In genomic region chr3:43866529-43867353, GRCh38 we compare ENCODE assay signal across 13 cellular contexts.
DNase-seq lines count a peak whose midpoint lies in the region; ATAC-seq, FAIRE-seq and TF ChIP-seq lines count a peak whose summit lies in the region.
"Had no signal": no experiment of that assay in that cellular context is flagged by ENCODE, and none has a peak within 500 bp of the region (broad histone marks: within the 10 kb centered on the region; RNA-seq: fewer than 3 reads in every experiment).

No MANE protein-coding gene starts in this region.

- POLR2A ChIA-PET in Panc1 (lab: Charles Lee) (no interaction called here), endothelial cell of umbilical vein (lab: Charles Lee) (no interaction called here)

- no peaks in the 10 kb centered on the region for H3K79me2 ChIP-seq in endothelial cell of umbilical vein (ENCODE audit: control insufficient read depth, insufficient read depth, low read length)
- no peaks in the 10 kb centered on the region for H3K79me2 ChIP-seq in neural progenitor cell (ENCODE audit: low read depth)

- H3K4me2 ChIP-seq in endothelial cell of umbilical vein (ENCODE audit: insufficient read depth, low read length) (no peak overlapping the region), neural progenitor cell (no peak overlapping the region)

- H3K9me3 ChIP-seq in Panc1 (ENCODE audit: control insufficient read depth, insufficient read depth, low read depth, low read length) (no peaks in the 10 kb centered on the region), endothelial cell of umbilical vein (replicated peaks; ENCODE audit: control insufficient read depth, insufficient read depth, low read length) (no peaks in the 10 kb centered on the region), neural progenitor cell (ENCODE audit: low read depth) (no peaks in the 10 kb centered on the region)
- H3K9me3 ChIP-seq: ascending aorta had no signal

- no peaks in the 10 kb centered on the region for H3K9me1 ChIP-seq in endothelial cell of umbilical vein (replicated peaks; ENCODE audit: control insufficient read depth, extremely low read depth, insufficient read depth, low read length)

- FAIRE-seq in endothelial cell of umbilical vein (lab: Jason Lieb, UNC), result no peak

- CTCF ChIA-PET in Panc1 (lab: Charles Lee), result interaction anchor here (0.6 kb wide), 1 partner anchor 213 kb away, joined by 3 read pairs; no protein-coding TSS in a partner anchor
- CTCF ChIA-PET in endothelial cell of umbilical vein (lab: Charles Lee), result interaction anchor here (2.4 to 11.9 kb wide), 2 partner anchors 10 to 247 kb away, joined by 7 to 140 read pairs; no protein-coding TSS in a partner anchor
- CTCF ChIA-PET in activated naive CD4-positive, alpha-beta T cell treated with anti-CD3 and anti-CD28 coated beads, Interleukin-2, amount 10 ng/mL, durations not matched to agents 7 days and 5 days (lab: Charles Lee), result no interaction called here

- H3K4me3 ChIP-seq in Panc1 (ENCODE audit: low read depth in 2 of 2, low read length in 2 of 2) (no peak overlapping the region), endothelial cell of umbilical vein (replicated peaks in 1 of 3; ENCODE audit: insufficient read depth in 1 of 3, low read depth in 1 of 3, low read length in 3 of 3) (no peak overlapping the region), neural progenitor cell (no peak overlapping the region)
- H3K4me3 ChIP-seq: ascending aorta had no signal

- TF ChIP-seq CTCF in Panc1 (IDR thresholded peaks at IDR 0.05), result no peak
- no peak for TF ChIP-seq CTCF in endothelial cell of umbilical vein (IDR thresholded peaks at IDR 0.05; ENCODE audit: extremely low read depth in 1 of 2, insufficient read depth in 1 of 2, low read depth in 1 of 2, low read length in 2 of 2)
- no peak for TF ChIP-seq CTCF in neural progenitor cell (IDR thresholded peaks at IDR 0.05)

- H4K20me1 ChIP-seq in endothelial cell of umbilical vein (replicated peaks; ENCODE audit: control insufficient read depth, extremely low read depth, insufficient read depth, low read length) (no peaks in the 10 kb centered on the region), neural progenitor cell (ENCODE audit: low read depth) (no peaks in the 10 kb centered on the region)

- DNase-seq in Caki2 (ENCODE audit: low read depth) (peak; percentile 95), Panc1 (ENCODE audit: low read depth, low spot score) (peak; percentile 63), endothelial cell of umbilical vein (ENCODE audit: low read depth, low spot score) (no peak), neural progenitor cell (ENCODE audit: low spot score) (no peak), mucosa of gallbladder (ENCODE audit: low spot score) (no peak), NCI-H2107 (lab: John Stamatoyannopoulos, UW) (no peak)
- DNase-seq in activated naive CD4-positive, alpha-beta T cell treated with anti-CD3 and anti-CD28 coated beads, Interleukin-2, amount 10 ng/mL, durations not matched to agents 7 days and 5 days, result no peak
- DNase-seq: activated B cell treated with CpG ODN at 0.5 μM for 24 hours; activated T-cell treated with anti-CD3 and anti-CD28 coated beads for 4 hours; CD8-positive, alpha-beta memory T cell; NCI-H510A had no signal

- peak overlapping the region; percentile 2 for H3K27ac Mint-ChIP-seq in neural progenitor cell
- no peak overlapping the region for H3K27ac Mint-ChIP-seq in activated naive CD4-positive, alpha-beta T cell treated with anti-CD3 and anti-CD28 coated beads, Interleukin-2, amount 10 ng/mL, durations not matched to agents 7 days and 5 days
- H3K27ac Mint-ChIP-seq: activated B cell treated with CpG ODN at 0.5 μM for 24 hours; CD8-positive, alpha-beta memory T cell had no signal

- dilution Hi-C loops in endothelial cell of umbilical vein (cut with MboI; ENCODE audit: extremely low pct_ligation_motif_present, low sequenced_read_pairs), result no loop called here

- H3K36me3 Mint-ChIP-seq in neural progenitor cell, result peaks cover 2% of the 10 kb centered on the region
- no peaks in the 10 kb centered on the region for H3K36me3 Mint-ChIP-seq in activated naive CD4-positive, alpha-beta T cell treated with anti-CD3 and anti-CD28 coated beads, Interleukin-2, amount 10 ng/mL, durations not matched to agents 7 days and 5 days
- H3K36me3 Mint-ChIP-seq: CD8-positive, alpha-beta memory T cell had no signal

- in situ Hi-C loops in Caki2 (cut with HindIII; ENCODE audit: low pct_unique_long_range_greater_than_20kb, low sequenced_read_pairs), result no loop called here
- in situ Hi-C loops in Panc1 (cut with HindIII; ENCODE audit: low pct_unique_long_range_greater_than_20kb, low sequenced_read_pairs), result no loop called here

- H3K27me3 ChIP-seq in Panc1 (ENCODE audit: control insufficient read depth, insufficient read depth, low read length) (no peaks in the 10 kb centered on the region), endothelial cell of umbilical vein (ENCODE audit: control insufficient read depth in 2 of 2, insufficient read depth in 2 of 2, low read length in 2 of 2) (no peaks in the 10 kb centered on the region), neural progenitor cell (no peaks in the 10 kb centered on the region)
- H3K27me3 ChIP-seq: ascending aorta had no signal

- H2AFZ ChIP-seq in endothelial cell of umbilical vein (ENCODE audit: low read depth, low read length), result no peak overlapping the region
- H2AFZ ChIP-seq in neural progenitor cell (replicated peaks), result no peak overlapping the region

- no peaks in the 10 kb centered on the region for H3K9me3 Mint-ChIP-seq in neural progenitor cell
- H3K9me3 Mint-ChIP-seq in activated naive CD4-positive, alpha-beta T cell treated with anti-CD3 and anti-CD28 coated beads, Interleukin-2, amount 10 ng/mL, durations not matched to agents 7 days and 5 days, result no peaks in the 10 kb centered on the region
- H3K9me3 Mint-ChIP-seq: activated B cell treated with CpG ODN at 0.5 μM for 24 hours; CD8-positive, alpha-beta memory T cell had no signal

- no peak overlapping the region for H3K4me3 Mint-ChIP-seq in neural progenitor cell
- H3K4me3 Mint-ChIP-seq in activated naive CD4-positive, alpha-beta T cell treated with anti-CD3 and anti-CD28 coated beads, Interleukin-2, amount 10 ng/mL, durations not matched to agents 7 days and 5 days, result no peak overlapping the region
- H3K4me3 Mint-ChIP-seq: activated B cell treated with CpG ODN at 0.5 μM for 24 hours; CD8-positive, alpha-beta memory T cell had no signal

- BruUV-seq in Panc1 (replicated peaks; lab: Mats Ljungman, UMichigan), result no TSS peak
- no TSS peak for BruUV-seq in endothelial cell of umbilical vein (replicated peaks; lab: Mats Ljungman, UMichigan)

- intact Hi-C loops in Panc1 (cut with micrococcal nuclease; ENCODE audit: unreplicated experiment), result no loop called here
- intact Hi-C loops in endothelial cell of umbilical vein (cut with micrococcal nuclease), result no loop called here

- no peak for ATAC-seq in Panc1
- no peak for ATAC-seq in GM18867 (IDR thresholded peaks at IDR 0.05; ENCODE audit: unreplicated experiment)

- H3K4me1 Mint-ChIP-seq in neural progenitor cell, result peaks cover 9% of the 10 kb centered on the region
- no peaks in the 10 kb centered on the region for H3K4me1 Mint-ChIP-seq in activated naive CD4-positive, alpha-beta T cell treated with anti-CD3 and anti-CD28 coated beads, Interleukin-2, amount 10 ng/mL, durations not matched to agents 7 days and 5 days
- H3K4me1 Mint-ChIP-seq: activated B cell treated with CpG ODN at 0.5 μM for 24 hours; CD8-positive, alpha-beta memory T cell had no signal

- no peaks in the 10 kb centered on the region for H3F3A ChIP-seq in neural progenitor cell (ENCODE audit: low read depth)

- no peak for TF ChIP-seq POLR2A in endothelial cell of umbilical vein (IDR thresholded peaks at IDR 0.05; ENCODE audit: low read depth, low read length)

- H3K27me3 Mint-ChIP-seq in neural progenitor cell (ENCODE audit: insufficient read depth, low read depth), result peaks cover 18% of the 10 kb centered on the region
- peaks cover 44% of the 10 kb centered on the region for H3K27me3 Mint-ChIP-seq in activated naive CD4-positive, alpha-beta T cell treated with anti-CD3 and anti-CD28 coated beads, Interleukin-2, amount 10 ng/mL, durations not matched to agents 7 days and 5 days

- H3K4me1 ChIP-seq in Panc1 (ENCODE audit: control insufficient read depth, insufficient read depth, low read length) (no peaks in the 10 kb centered on the region; the same call in 1 of the 2 replicates), endothelial cell of umbilical vein (ENCODE audit: control insufficient read depth, extremely low read depth, insufficient read depth, low read length) (peaks cover 24% of the 10 kb centered on the region), neural progenitor cell (no peaks in the 10 kb centered on the region)

- no peak overlapping the region for H3K27ac ChIP-seq in Panc1 (ENCODE audit: low read length)
- no peak overlapping the region for H3K27ac ChIP-seq in endothelial cell of umbilical vein (ENCODE audit: insufficient read depth, low read depth, low read length)
- H3K27ac ChIP-seq in neural progenitor cell, result no peak overlapping the region

- no peak overlapping the region for H3K9ac ChIP-seq in endothelial cell of umbilical vein (replicated peaks; ENCODE audit: extremely low read depth, insufficient read depth, low read length)
- H3K9ac ChIP-seq in neural progenitor cell, result no peak overlapping the region

- H3K36me3 ChIP-seq in Panc1 (ENCODE audit: control insufficient read depth, insufficient read depth, low read length), result no peaks in the 10 kb centered on the region
- H3K36me3 ChIP-seq in endothelial cell of umbilical vein (ENCODE audit: control insufficient read depth in 2 of 2, extremely low read depth in 1 of 2, insufficient read depth in 2 of 2, low read length in 2 of 2), result no peaks in the 10 kb centered on the region
- H3K36me3 ChIP-seq in neural progenitor cell, result no peaks in the 10 kb centered on the region
- H3K36me3 ChIP-seq: ascending aorta had no signal

TF ChIP-seq in endothelial cell of umbilical vein, 7 proteins besides CTCF, POLR2A, EP300 and RAD21:
- TF ChIP-seq MAX (IDR thresholded peaks at IDR 0.05; ENCODE audit: insufficient read depth, insufficient read length) (no peak), EZH2 (IDR thresholded peaks at IDR 0.05; ENCODE audit: borderline replicate concordance, low read depth, low read length, severe bottlenecking) (no peak), GATA2 (IDR thresholded peaks at IDR 0.05; ENCODE audit: insufficient read depth, insufficient read length, low read depth, low read length) (peak; percentile 55)

Comparison
In these comparisons a context has a peak if more than half of its experiments do, and no peak if none do; other contexts are left out.
1. DNase-seq: peak in Caki2 (single experiment) and Panc1 (single experiment); none in endothelial cell of umbilical vein (single experiment), neural progenitor cell (single experiment), mucosa of gallbladder (single experiment), NCI-H2107 (single experiment) and activated naive CD4-positive, alpha-beta T cell treated with anti-CD3 and anti-CD28 coated beads, Interleukin-2, amount 10 ng/mL, durations not matched to agents 7 days and 5 days (single experiment).